Comparison of ENCODE assay signal across 14 cellular contexts in genomic region chr5:177440211-177440989, GRCh38. TPM values are rescaled to one million over a fixed set of nuclear protein-coding genes. Genes with fewer than 3 reads are reported as not detected.
DNase-seq lines count a peak whose midpoint lies in the region; ATAC-seq, FAIRE-seq and TF ChIP-seq lines count a peak whose summit lies in the region.
"Had no signal": no experiment of that assay in that cellular context is flagged by ENCODE, and none has a peak within 500 bp of the region (broad histone marks: within the 10 kb centered on the region; RNA-seq: fewer than 3 reads in every experiment).

No MANE protein-coding gene starts in this region.

- peaks cover 0 to 7% (median 0%) of the 10 kb centered on the region in 4 experiments; a peak in 4 of 7 replicates for H3K27me3 ChIP-seq in H1 (replicated peaks in 1 of 4; ENCODE audit: control insufficient read depth in 3 of 4, extremely low read depth in 1 of 4, insufficient read depth in 3 of 4, low read length in 3 of 4)
- no peaks in the 10 kb centered on the region for H3K27me3 ChIP-seq in upper lobe of right lung

- 82% methylated on average over 23 of the region's 24 CpGs; no CpG with 5 or more reads in 1 of the 2 experiments for WGBS in H1 (ENCODE audit: extremely low coverage in 1 of 2, insufficient coverage in 1 of 2, insufficient read length in 1 of 2, insufficient replicate concordance in 2 of 2, low coverage in 1 of 2, low lambda C conversion rate in 2 of 2, missing lambda C conversion rate in 1 of 2), 2 experiments

- ATAC-seq in upper lobe of right lung (no peak), GM21825 (IDR thresholded peaks at IDR 0.05; ENCODE audit: unreplicated experiment) (no peak)
- ATAC-seq: lower lobe of right lung, psoas muscle had no signal

- H3K27ac Mint-ChIP-seq in activated CD4-positive, alpha-beta memory T cell treated with anti-CD3 and anti-CD28 coated beads, Interleukin-2, amount 10 ng/mL, durations not matched to agents 7 days and 5 days = peak overlapping the region; percentile 67
- H3K27ac Mint-ChIP-seq in HFFc6 = no peak overlapping the region

- H4K8ac ChIP-seq in H1 (ENCODE audit: extremely low read depth, insufficient read depth, low read length) = no peak overlapping the region

- TF ChIP-seq CTCF in H1 (IDR thresholded peaks at IDR 0.05; ENCODE audit: control extremely low read depth in 1 of 3, insufficient read depth in 1 of 3, low read depth in 1 of 3, low read length in 3 of 3) (no peak), upper lobe of right lung (IDR thresholded peaks at IDR 0.05) (no peak), HFFc6 (IDR thresholded peaks at IDR 0.05) (no peak)

- POLR2A ChIA-PET in activated CD4-positive, alpha-beta memory T cell treated with anti-CD3 and anti-CD28 coated beads, Interleukin-2, amount 10 ng/mL, durations not matched to agents 7 days and 5 days (lab: Charles Lee) = interaction anchor here (1.2 to 20.7 kb wide), 6 partner anchors 8 to 90 kb away, joined by 3 to 654 read pairs (median 68); partner anchors contain the start of genes F12, GRK6 and PFN3
- POLR2A ChIA-PET in H1 (lab: Charles Lee; ENCODE audit: partially characterized antibody) = interaction anchor here (5.1 to 67.5 kb wide), 4 partner anchors 17 to 50 kb away, joined by 21 to 3349 read pairs (median 302); partner anchors contain the start of genes DBN1, DOK3, GRK6 and PDLIM7

- H2BK120ac ChIP-seq in H1 (replicated peaks; ENCODE audit: low read depth, low read length) = no peak overlapping the region

- no peaks in the 10 kb centered on the region for H3K27me3 Mint-ChIP-seq in activated CD4-positive, alpha-beta memory T cell treated with anti-CD3 and anti-CD28 coated beads, Interleukin-2, amount 10 ng/mL, durations not matched to agents 7 days and 5 days
- H3K27me3 Mint-ChIP-seq in HFFc6 (ENCODE audit: insufficient read depth) = peaks cover 6% of the 10 kb centered on the region

- no peak overlapping the region for H3K14ac ChIP-seq in H1 (ENCODE audit: insufficient read length)

- H3K4ac ChIP-seq in H1 (replicated peaks; ENCODE audit: insufficient read length, low read depth, low read length) = no peak overlapping the region

- TF ChIP-seq POLR2A in H1 (IDR thresholded peaks at IDR 0.05; ENCODE audit: control extremely low read depth in 1 of 2, low read depth in 2 of 2, low read length in 2 of 2) = no peak; a peak in 1 of 3 replicates

- no peaks in the 10 kb centered on the region for H3K23me2 ChIP-seq in H1 (ENCODE audit: low read depth, low read length)

- intact Hi-C loops in upper lobe of right lung (cut with DNase I) = no loop called here

- H3K4me1 ChIP-seq in H1 (replicated peaks in 1 of 4; ENCODE audit: control insufficient read depth in 3 of 4, insufficient read depth in 4 of 4, low read length in 3 of 4) = peaks cover 0 to 13% (median 6%) of the 10 kb centered on the region in 4 experiments; a peak in 5 of 7 replicates
- H3K4me1 ChIP-seq in upper lobe of right lung = no peaks in the 10 kb centered on the region
- H3K4me1 ChIP-seq: psoas muscle had no signal

- CTCF ChIA-PET in activated CD4-positive, alpha-beta memory T cell treated with anti-CD3 and anti-CD28 coated beads, Interleukin-2, amount 10 ng/mL, durations not matched to agents 7 days and 5 days (lab: Charles Lee) = interaction anchor here (0.8 to 1.6 kb wide), 4 partner anchors 9 to 50 kb away, joined by 4 to 12 read pairs (median 4); no protein-coding TSS in a partner anchor
- CTCF ChIA-PET in H1 (lab: Charles Lee; ENCODE audit: partially characterized antibody) = interaction anchor here (1.0 to 23.6 kb wide), 10 partner anchors 8 to 105 kb away, joined by 3 to 430 read pairs (median 14); partner anchors contain the start of genes F12, GRK6, PFN3 and SLC34A1

- H2AK5ac ChIP-seq in H1 (ENCODE audit: low read depth, low read length) = no peak overlapping the region; the same call in 1 of the 2 replicates

- H2AFZ ChIP-seq in H1 (ENCODE audit: low read length) = no peak overlapping the region

- 0 out of 2 replicates have a peak overlapping the region, but pooled peaks have one; percentile 24 for H2BK15ac ChIP-seq in H1 (ENCODE audit: low read length)

- H3K4me1 Mint-ChIP-seq in activated CD4-positive, alpha-beta memory T cell treated with anti-CD3 and anti-CD28 coated beads, Interleukin-2, amount 10 ng/mL, durations not matched to agents 7 days and 5 days = peaks cover 69% of the 10 kb centered on the region
- peaks cover 3% of the 10 kb centered on the region for H3K4me1 Mint-ChIP-seq in HFFc6 (ENCODE audit: low read depth)

- no peaks in the 10 kb centered on the region for H3K9me3 ChIP-seq in H1 (ENCODE audit: insufficient read depth in 2 of 2, low read depth in 1 of 2, low read length in 1 of 2)
- no peaks in the 10 kb centered on the region for H3K9me3 ChIP-seq in upper lobe of right lung
- H3K9me3 ChIP-seq: lower lobe of right lung, psoas muscle had no signal

- H3K36me3 Mint-ChIP-seq in activated CD4-positive, alpha-beta memory T cell treated with anti-CD3 and anti-CD28 coated beads, Interleukin-2, amount 10 ng/mL, durations not matched to agents 7 days and 5 days (ENCODE audit: low read depth) = peaks cover 68% of the 10 kb centered on the region
- peaks cover 19% of the 10 kb centered on the region for H3K36me3 Mint-ChIP-seq in HFFc6 (ENCODE audit: low read depth)

- H3K27ac ChIP-seq in H1 (ENCODE audit: low read depth, low read length) = peak overlapping the region; percentile 55; the same call in 1 of the 2 replicates
- H3K27ac ChIP-seq in upper lobe of right lung = no peak overlapping the region
- H3K27ac ChIP-seq: lower lobe of right lung, psoas muscle had no signal

- DNase-seq in stimulated activated CD4-positive, alpha-beta T cell treated with anti-CD3 and anti-CD28 coated beads, Interleukin-1b, Interleukin-23, amount 100 ng/mL, for 4 hours (ENCODE audit: low read depth in 2 of 2) = peak; percentile 41 to 43
- no peak for DNase-seq in stimulated activated CD4-positive, alpha-beta T cell treated with anti-CD3 and anti-CD28 coated beads, Interleukin-12 subunit alpha, Interleukin-12 subunit beta, amount 100 ng/mL, for 4 hours
- no peak for DNase-seq in activated CD4-positive, alpha-beta memory T cell treated with anti-CD3 and anti-CD28 coated beads, Interleukin-2, amount 10 ng/mL, durations not matched to agents 7 days and 5 days
- DNase-seq in H1 (ENCODE audit: low read depth in 1 of 2, low spot score in 2 of 2) (no peak), upper lobe of right lung (peak; percentile 61), HFFc6 (no peak), cerebellar nuclear complex (lab: John Stamatoyannopoulos, UW) (no peak)
- DNase-seq: head of caudate nucleus, lower lobe of right lung, NCI-H2081, psoas muscle, trophoblast cell had no signal

- H3K4me2 ChIP-seq in H1 (ENCODE audit: insufficient read depth in 1 of 2, low read depth in 2 of 2, low read length in 2 of 2) = no peak overlapping the region

- H3K18ac ChIP-seq in H1 (ENCODE audit: extremely low read depth, low read length) = no peak overlapping the region; the same call in 1 of the 2 replicates

- H3K79me1 ChIP-seq in H1 (ENCODE audit: low read depth, low read length) = no peaks in the 10 kb centered on the region

- H3K56ac ChIP-seq in H1 (replicated peaks; ENCODE audit: insufficient read length, low read depth, low read length) = no peak overlapping the region

- peak overlapping the region; percentile 0 for H3K4me3 Mint-ChIP-seq in activated CD4-positive, alpha-beta memory T cell treated with anti-CD3 and anti-CD28 coated beads, Interleukin-2, amount 10 ng/mL, durations not matched to agents 7 days and 5 days
- no peak overlapping the region for H3K4me3 Mint-ChIP-seq in HFFc6

- no peak overlapping the region for H4K5ac ChIP-seq in H1 (ENCODE audit: insufficient read length, low read depth, low read length)

- no peak overlapping the region for H2BK20ac ChIP-seq in H1 (ENCODE audit: low read length)

- no peak overlapping the region for H3K23ac ChIP-seq in H1 (ENCODE audit: insufficient read length)

- no peaks in the 10 kb centered on the region for H3K9me3 Mint-ChIP-seq in activated CD4-positive, alpha-beta memory T cell treated with anti-CD3 and anti-CD28 coated beads, Interleukin-2, amount 10 ng/mL, durations not matched to agents 7 days and 5 days
- no peaks in the 10 kb centered on the region for H3K9me3 Mint-ChIP-seq in HFFc6

- peaks cover 0 to 13% of the 10 kb centered on the region in 2 experiments for H4K20me1 ChIP-seq in H1 (replicated peaks in 1 of 2; ENCODE audit: control insufficient read depth in 1 of 2, insufficient read depth in 2 of 2, low read length in 2 of 2)

- no peak for TF ChIP-seq RAD21 in H1 (IDR thresholded peaks at IDR 0.05 in 1 of 2, conservative IDR thresholded peaks at IDR 0.05 in 1 of 2; ENCODE audit: low read depth in 2 of 2, low read length in 2 of 2)

- no peak for FAIRE-seq in H1 (lab: Jason Lieb, UNC)
- FAIRE-seq: TTC549 had no signal

- peaks cover 2 to 18% (median 7%) of the 10 kb centered on the region in 4 experiments; a peak in 5 of 8 replicates for H3K36me3 ChIP-seq in H1 (ENCODE audit: control insufficient read depth in 2 of 4, insufficient read depth in 4 of 4, low read length in 3 of 4)
- H3K36me3 ChIP-seq in upper lobe of right lung = peaks cover 48% of the 10 kb centered on the region

- H3K9ac ChIP-seq in H1 (replicated peaks in 1 of 4; ENCODE audit: extremely low read depth in 1 of 4, low read depth in 3 of 4, low read length in 3 of 4) = no peak overlapping the region; a peak in 1 of 7 replicates

- no peak overlapping the region; the same call in 1 of the 2 replicates for H2BK12ac ChIP-seq in H1 (ENCODE audit: low read depth, low read length)

- peak overlapping the region; percentile 25 for H4K91ac ChIP-seq in H1 (replicated peaks; ENCODE audit: insufficient read length, low read length)

- H2BK5ac ChIP-seq in H1 (ENCODE audit: low read depth, low read length) = no peak overlapping the region

- H3K79me2 ChIP-seq in H1 (ENCODE audit: control insufficient read depth in 1 of 2, insufficient read depth in 2 of 2, low read length in 2 of 2) = no peaks in the 10 kb centered on the region

- H3K4me3 ChIP-seq in H1 (ENCODE audit: extremely low read depth in 1 of 4, insufficient read depth in 2 of 4, low read depth in 3 of 4, low read length in 4 of 4) = no peak overlapping the region
- no peak overlapping the region for H3K4me3 ChIP-seq in upper lobe of right lung
- H3K4me3 ChIP-seq: lower lobe of right lung, psoas muscle had no signal

- no peak for TF ChIP-seq EP300 in H1 (IDR thresholded peaks at IDR 0.05; ENCODE audit: borderline replicate concordance in 1 of 2, low read depth in 2 of 2, low read length in 2 of 2)

RNA-seq across cellular contexts. Expression of gene PRR7, which starts 6.2 kb away (rescaled TPM):
- 1 to 10 TPM; 4.9 to 5.8 TPM for total RNA-seq in activated CD4-positive, alpha-beta memory T cell treated with anti-CD3 and anti-CD28 coated beads, Interleukin-2, amount 10 ng/mL, durations not matched to agents 7 days and 5 days
- total RNA-seq in H1 (2021; fragmentation: NEBNext Ultra II Directional; extraction: Animal tissue kit (Norgen Biotek cat#: 25700)) = 8.0 and 8.6 TPM in 2 replicates
- polyA plus RNA-seq in H1 (2011; rRNA removed) = 11.8 and 23.1 TPM in 2 replicates
- polyA plus RNA-seq in H1 (2011; cell fraction: cytosol; rRNA removed) = 11.7 TPM
- 12.5 TPM for polyA plus RNA-seq in H1 (2011; cell fraction: nucleus; rRNA removed)
- polyA plus RNA-seq in H1 (2012, experiment 1 of 2) = 0.79 to 4.9 TPM (median 4.9 TPM) in 4 replicates
- 2.8 TPM for polyA plus RNA-seq in H1 (2012, experiment 2 of 2)
- 5.2 TPM for polyA plus RNA-seq in H1 (2013, experiment 1 of 2)
- 4.9 TPM for polyA plus RNA-seq in H1 (2013, experiment 2 of 2)
- polyA minus RNA-seq in H1 (2011; rRNA and poly(A)+ RNA removed) = 0.12 and 0.13 TPM in 2 replicates
- polyA minus RNA-seq in H1 (2011; cell fraction: cytosol; rRNA and poly(A)+ RNA removed) = 5.2 TPM
- 7.5 TPM for polyA minus RNA-seq in H1 (2011; cell fraction: nucleus; rRNA and poly(A)+ RNA removed)
- 2.1 TPM for total RNA-seq in upper lobe of right lung
- total RNA-seq in HFFc6 (2021; fragmentation: NEBNext Ultra II Directional; extraction: Animal tissue kit (Norgen Biotek cat#: 25700)) = 10 to 100 TPM in 4 of 6 experiments, 1 to 10 TPM in 2; 8.9 to 16.9 (median 10.4) TPM

RNA-seq across cellular contexts. Expression of gene GRK6, which starts 13.9 kb away (rescaled TPM):
- total RNA-seq in activated CD4-positive, alpha-beta memory T cell treated with anti-CD3 and anti-CD28 coated beads, Interleukin-2, amount 10 ng/mL, durations not matched to agents 7 days and 5 days = 100 to 1,000 TPM; 206 to 208 TPM
- total RNA-seq in H1 (2021; fragmentation: NEBNext Ultra II Directional; extraction: Animal tissue kit (Norgen Biotek cat#: 25700)) = 52.0 and 57.8 TPM in 2 replicates
- 31.8 and 50.8 TPM in 2 replicates for polyA plus RNA-seq in H1 (2011; rRNA removed)
- polyA plus RNA-seq in H1 (2011; cell fraction: cytosol; rRNA removed) = 43.3 TPM
- polyA plus RNA-seq in H1 (2011; cell fraction: nucleus; rRNA removed) = 53.8 TPM
- polyA plus RNA-seq in H1 (2012, experiment 1 of 2) = 32.8 to 46.4 TPM (median 42.2 TPM) in 4 replicates
- polyA plus RNA-seq in H1 (2012, experiment 2 of 2) = 38.4 TPM
- 23.7 TPM for polyA plus RNA-seq in H1 (2013, experiment 1 of 2)
- polyA plus RNA-seq in H1 (2013, experiment 2 of 2) = 24.5 TPM
- 21.9 and 25.8 TPM in 2 replicates for polyA minus RNA-seq in H1 (2011; rRNA and poly(A)+ RNA removed)
- 27.7 TPM for polyA minus RNA-seq in H1 (2011; cell fraction: cytosol; rRNA and poly(A)+ RNA removed)
- polyA minus RNA-seq in H1 (2011; cell fraction: nucleus; rRNA and poly(A)+ RNA removed) = 39.0 TPM
- total RNA-seq in upper lobe of right lung = 43.9 TPM
- 10 to 100 TPM; 25.8 to 30.7 (median 28.0) TPM for total RNA-seq in HFFc6 (2021; fragmentation: NEBNext Ultra II Directional; extraction: Animal tissue kit (Norgen Biotek cat#: 25700))

RNA-seq across cellular contexts. Expression of gene F12, which starts 31.0 kb away (rescaled TPM):
- total RNA-seq in activated CD4-positive, alpha-beta memory T cell treated with anti-CD3 and anti-CD28 coated beads, Interleukin-2, amount 10 ng/mL, durations not matched to agents 7 days and 5 days = 1 to 10 TPM; 1.5 to 1.6 TPM
- total RNA-seq in H1 (2021; fragmentation: NEBNext Ultra II Directional; extraction: Animal tissue kit (Norgen Biotek cat#: 25700)) = 5.4 and 6.5 TPM in 2 replicates
- polyA plus RNA-seq in H1 (2011; rRNA removed) = 7.8 and 12.0 TPM in 2 replicates
- polyA plus RNA-seq in H1 (2011; cell fraction: cytosol; rRNA removed) = 6.0 TPM
- 5.0 TPM for polyA plus RNA-seq in H1 (2011; cell fraction: nucleus; rRNA removed)
- polyA plus RNA-seq in H1 (2012, experiment 1 of 2) = 3.5 to 7.1 TPM (median 4.9 TPM) in 4 replicates
- 3.5 TPM for polyA plus RNA-seq in H1 (2012, experiment 2 of 2)
- 2.6 TPM for polyA plus RNA-seq in H1 (2013, experiment 1 of 2)
- 3.1 TPM for polyA plus RNA-seq in H1 (2013, experiment 2 of 2)
- 0.85 and 0.88 TPM in 2 replicates for polyA minus RNA-seq in H1 (2011; rRNA and poly(A)+ RNA removed)
- 2.3 TPM for polyA minus RNA-seq in H1 (2011; cell fraction: cytosol; rRNA and poly(A)+ RNA removed)
- polyA minus RNA-seq in H1 (2011; cell fraction: nucleus; rRNA and poly(A)+ RNA removed) = 2.7 TPM
- total RNA-seq in upper lobe of right lung = 0.69 TPM
- total RNA-seq in HFFc6 (2021; fragmentation: NEBNext Ultra II Directional; extraction: Animal tissue kit (Norgen Biotek cat#: 25700)) = 1 to 10 TPM in 1 of 6 experiments, under 1 TPM in 5; 0.63 to 1.2 (median 0.87) TPM

RNA-seq across cellular contexts. Expression of gene DBN1, which starts 33.0 kb away (rescaled TPM):
- 1 to 10 TPM; 4.9 to 5.0 TPM for total RNA-seq in activated CD4-positive, alpha-beta memory T cell treated with anti-CD3 and anti-CD28 coated beads, Interleukin-2, amount 10 ng/mL, durations not matched to agents 7 days and 5 days
- 325 and 333 TPM in 2 replicates for total RNA-seq in H1 (2021; fragmentation: NEBNext Ultra II Directional; extraction: Animal tissue kit (Norgen Biotek cat#: 25700))
- polyA plus RNA-seq in H1 (2011; rRNA removed) = 168 and 250 TPM in 2 replicates
- 212 TPM for polyA plus RNA-seq in H1 (2011; cell fraction: cytosol; rRNA removed)
- 1,074 TPM for polyA plus RNA-seq in H1 (2011; cell fraction: nucleus; rRNA removed)
- 188 to 314 TPM (median 284 TPM) in 4 replicates for polyA plus RNA-seq in H1 (2012, experiment 1 of 2)
- polyA plus RNA-seq in H1 (2012, experiment 2 of 2) = 241 TPM
- 332 TPM for polyA plus RNA-seq in H1 (2013, experiment 1 of 2)
- polyA plus RNA-seq in H1 (2013, experiment 2 of 2) = 350 TPM
- 120 and 154 TPM in 2 replicates for polyA minus RNA-seq in H1 (2011; rRNA and poly(A)+ RNA removed)
- 133 TPM for polyA minus RNA-seq in H1 (2011; cell fraction: cytosol; rRNA and poly(A)+ RNA removed)
- polyA minus RNA-seq in H1 (2011; cell fraction: nucleus; rRNA and poly(A)+ RNA removed) = 288 TPM
- total RNA-seq in upper lobe of right lung = 34.6 TPM
- total RNA-seq in HFFc6 (2021; fragmentation: NEBNext Ultra II Directional; extraction: Animal tissue kit (Norgen Biotek cat#: 25700)) = 100 to 1,000 TPM; 346 to 394 (median 358) TPM

RNA-seq across cellular contexts. Expression of gene PFN3, which starts 39.9 kb away (rescaled TPM):
- total RNA-seq in activated CD4-positive, alpha-beta memory T cell treated with anti-CD3 and anti-CD28 coated beads, Interleukin-2, amount 10 ng/mL, durations not matched to agents 7 days and 5 days = not detected
- total RNA-seq in H1 (2021; fragmentation: NEBNext Ultra II Directional; extraction: Animal tissue kit (Norgen Biotek cat#: 25700)) = not detected in 2 replicates
- polyA plus RNA-seq in H1 (2011; rRNA removed) = not detected in 2 replicates
- polyA plus RNA-seq in H1 (2011; cell fraction: cytosol; rRNA removed) = not detected
- not detected for polyA plus RNA-seq in H1 (2011; cell fraction: nucleus; rRNA removed)
- polyA plus RNA-seq in H1 (2012, experiment 1 of 2) = not detected in 4 replicates
- polyA plus RNA-seq in H1 (2012, experiment 2 of 2) = not detected
- polyA plus RNA-seq in H1 (2013, experiment 1 of 2) = not detected
- not detected for polyA plus RNA-seq in H1 (2013, experiment 2 of 2)
- not detected in 2 replicates for polyA minus RNA-seq in H1 (2011; rRNA and poly(A)+ RNA removed)
- not detected for polyA minus RNA-seq in H1 (2011; cell fraction: cytosol; rRNA and poly(A)+ RNA removed)
- not detected for polyA minus RNA-seq in H1 (2011; cell fraction: nucleus; rRNA and poly(A)+ RNA removed)
- total RNA-seq in upper lobe of right lung = not detected
- total RNA-seq in HFFc6 (2021; fragmentation: NEBNext Ultra II Directional; extraction: Animal tissue kit (Norgen Biotek cat#: 25700)) = not detected
- total RNA-seq: lower lobe of right lung, psoas muscle had no signal
- polyA plus RNA-seq: psoas muscle had no signal

Comparison
In these comparisons a context has a peak if more than half of its experiments do, and no peak if none do; other contexts are left out.
1. DNase-seq: peak in stimulated activated CD4-positive, alpha-beta T cell treated with anti-CD3 and anti-CD28 coated beads, Interleukin-1b, Interleukin-23, amount 100 ng/mL, for 4 hours (2 of 2) and upper lobe of right lung (single experiment); none in stimulated activated CD4-positive, alpha-beta T cell treated with anti-CD3 and anti-CD28 coated beads, Interleukin-12 subunit alpha, Interleukin-12 subunit beta, amount 100 ng/mL, for 4 hours (single experiment), activated CD4-positive, alpha-beta memory T cell treated with anti-CD3 and anti-CD28 coated beads, Interleukin-2, amount 10 ng/mL, durations not matched to agents 7 days and 5 days (single experiment), H1 (0 of 2), HFFc6 (single experiment) and cerebellar nuclear complex (0 of 2).